ENCODE assay signal across 8 cellular contexts in genomic region chr20:38434310-38434741, GRCh38. TPM values are rescaled to one million over a fixed set of nuclear protein-coding genes. Genes with fewer than 3 reads are reported as not detected.
A peak's percentile ranks its signal among the peaks of the same experiment; 100 is the strongest.
DNase-seq lines count a peak whose midpoint lies in the region; ATAC-seq and TF ChIP-seq lines count a peak whose summit lies in the region.

No MANE protein-coding gene starts in this region.

- H3K27me3 ChIP-seq in GM06990 (replicated peaks; ENCODE audit: control insufficient read depth, insufficient read depth, low read length), result no peaks in the 10 kb centered on the region
- H3K27me3 ChIP-seq in MM.1S (replicated peaks; ENCODE audit: insufficient read depth, low read length), result no peaks in the 10 kb centered on the region
- no peaks in the 10 kb centered on the region for H3K27me3 ChIP-seq in psoas muscle (ENCODE audit: insufficient read depth in 3 of 3, low read length in 2 of 3)

- peaks cover 34% of the 10 kb centered on the region for H3K36me3 ChIP-seq in GM06990 (ENCODE audit: control insufficient read depth, insufficient read depth, low read length)
- peaks cover 39% of the 10 kb centered on the region for H3K36me3 ChIP-seq in MM.1S (replicated peaks; ENCODE audit: insufficient read depth, low read length)
- peaks cover 8 to 48% of the 10 kb centered on the region in 2 donors for H3K36me3 ChIP-seq in psoas muscle (ENCODE audit: insufficient read depth in 1 of 2, low read depth in 1 of 2)

- DNase-seq in GM06990 (ENCODE audit: extremely low read depth, insufficient read length) (peak; percentile 50), MM.1S (peak; percentile 35), glutamatergic neuron (peak; percentile 30), psoas muscle (no peak), NCI-H526 treated with DMSO at 0.1 percent for 48 hours (lab: John Stamatoyannopoulos, UW) (no peak)
- peak; percentile 18 for DNase-seq in activated T-helper 2 cell treated with anti-CD3 and anti-CD28 coated beads, Interferon-gamma antibody, Interleukin-2, Interleukin-4, amounts not matched to agents 10 μg/mL and 5 μg/mL and 100 μg/mL, durations not matched to agents 14 hours and 24 hours and 36 hours (ENCODE audit: low spot score)

- H3K9ac ChIP-seq in MM.1S (ENCODE audit: low read length), result peak overlapping the region; percentile 90

- H3F3A ChIP-seq in MM.1S (ENCODE audit: insufficient read depth, low read length), result 0 out of 2 replicates have a peak, but pooled peaks cover 3% of the 10 kb centered on the region

- H3K9me3 ChIP-seq in MM.1S (replicated peaks; ENCODE audit: insufficient read depth, low read length) (no peaks in the 10 kb centered on the region), psoas muscle (no peaks in the 10 kb centered on the region)

- H2AFZ ChIP-seq in MM.1S (ENCODE audit: low read length), result no peak overlapping the region

- ATAC-seq in psoas muscle, result peak; percentile 24 to 51 (median 33)
- ATAC-seq in GM18868 (IDR thresholded peaks at IDR 0.05; ENCODE audit: unreplicated experiment), result no peak
- no peak for ATAC-seq in HG03280 (IDR thresholded peaks at IDR 0.05; ENCODE audit: unreplicated experiment)

- peak overlapping the region; percentile 93 for H3K27ac Mint-ChIP-seq in activated T-helper 2 cell treated with anti-CD3 and anti-CD28 coated beads, Interferon-gamma antibody, Interleukin-2, Interleukin-4, amounts not matched to agents 10 μg/mL and 5 μg/mL and 100 μg/mL, durations not matched to agents 14 hours and 24 hours and 36 hours
- H3K27ac Mint-ChIP-seq in glutamatergic neuron (ENCODE audit: unreplicated experiment), result peak overlapping the region; percentile 78

- H3K4me3 ChIP-seq in GM06990 (replicated peaks; ENCODE audit: low read depth, low read length), result peak overlapping the region; percentile 82
- H3K4me3 ChIP-seq in MM.1S (ENCODE audit: low read length), result peak overlapping the region; percentile 98
- H3K4me3 ChIP-seq in psoas muscle, result peak overlapping the region; percentile 90

- TF ChIP-seq CTCF in GM06990 (IDR thresholded peaks at IDR 0.05; ENCODE audit: insufficient read depth, low read length, poor library complexity, severe bottlenecking) (no peak), MM.1S (IDR thresholded peaks at IDR 0.05; ENCODE audit: low read length) (no peak), glutamatergic neuron (IDR thresholded peaks at IDR 0.05; ENCODE audit: partially characterized antibody, unreplicated experiment) (no peak), psoas muscle (IDR thresholded peaks at IDR 0.05) (no peak)

- peak overlapping the region; percentile 60; the same call in 1 of the 2 replicates for H3K27ac ChIP-seq in MM.1S (ENCODE audit: low read length)
- peak overlapping the region; percentile 89 for H3K27ac ChIP-seq in psoas muscle

- peak overlapping the region; percentile 91 for H3K4me2 ChIP-seq in MM.1S (ENCODE audit: low read depth, low read length)

- peaks cover 20% of the 10 kb centered on the region; the same call in 1 of the 2 replicates for H3K4me1 ChIP-seq in MM.1S (ENCODE audit: low read length)
- peaks cover 9% of the 10 kb centered on the region for H3K4me1 ChIP-seq in psoas muscle

- peaks cover 25% of the 10 kb centered on the region for H3K4me1 Mint-ChIP-seq in activated T-helper 2 cell treated with anti-CD3 and anti-CD28 coated beads, Interferon-gamma antibody, Interleukin-2, Interleukin-4, amounts not matched to agents 10 μg/mL and 5 μg/mL and 100 μg/mL, durations not matched to agents 14 hours and 24 hours and 36 hours (ENCODE audit: low read depth)
- peaks cover 3% of the 10 kb centered on the region for H3K4me1 Mint-ChIP-seq in glutamatergic neuron (ENCODE audit: low read depth, unreplicated experiment)

- peaks cover 43% of the 10 kb centered on the region for H4K20me1 ChIP-seq in MM.1S (ENCODE audit: insufficient read depth, low read length)

- intact Hi-C loops in activated T-helper 2 cell treated with anti-CD3 and anti-CD28 coated beads, Interferon-gamma antibody, Interleukin-2, Interleukin-4, amounts not matched to agents 10 μg/mL and 5 μg/mL and 100 μg/mL, durations not matched to agents 14 hours and 24 hours and 36 hours (cut with micrococcal nuclease), result no loop called here
- intact Hi-C loops in psoas muscle (cut with DNase I), result no loop called here

- H3K9me2 ChIP-seq in MM.1S (replicated peaks; ENCODE audit: insufficient read depth, low read length), result no peaks in the 10 kb centered on the region

- no peaks in the 10 kb centered on the region for H3K9me3 Mint-ChIP-seq in activated T-helper 2 cell treated with anti-CD3 and anti-CD28 coated beads, Interferon-gamma antibody, Interleukin-2, Interleukin-4, amounts not matched to agents 10 μg/mL and 5 μg/mL and 100 μg/mL, durations not matched to agents 14 hours and 24 hours and 36 hours
- peaks cover 5% of the 10 kb centered on the region for H3K9me3 Mint-ChIP-seq in glutamatergic neuron (ENCODE audit: unreplicated experiment)

- H3K79me2 ChIP-seq in MM.1S (ENCODE audit: low read length), result peaks cover 59% of the 10 kb centered on the region

- peak overlapping the region; percentile 90 for H3K4me3 Mint-ChIP-seq in activated T-helper 2 cell treated with anti-CD3 and anti-CD28 coated beads, Interferon-gamma antibody, Interleukin-2, Interleukin-4, amounts not matched to agents 10 μg/mL and 5 μg/mL and 100 μg/mL, durations not matched to agents 14 hours and 24 hours and 36 hours (ENCODE audit: low read depth)
- peak overlapping the region; percentile 93 for H3K4me3 Mint-ChIP-seq in glutamatergic neuron (ENCODE audit: unreplicated experiment)

- 11 to 25% (median 19%) methylated on average over 13 to 16 of the region's 16 CpGs for WGBS in psoas muscle, 3 donors

- H3K36me3 Mint-ChIP-seq in activated T-helper 2 cell treated with anti-CD3 and anti-CD28 coated beads, Interferon-gamma antibody, Interleukin-2, Interleukin-4, amounts not matched to agents 10 μg/mL and 5 μg/mL and 100 μg/mL, durations not matched to agents 14 hours and 24 hours and 36 hours (ENCODE audit: low read depth), result peaks cover 60% of the 10 kb centered on the region
- peaks cover 16% of the 10 kb centered on the region for H3K36me3 Mint-ChIP-seq in glutamatergic neuron (ENCODE audit: unreplicated experiment)

- H3K27me3 Mint-ChIP-seq in activated T-helper 2 cell treated with anti-CD3 and anti-CD28 coated beads, Interferon-gamma antibody, Interleukin-2, Interleukin-4, amounts not matched to agents 10 μg/mL and 5 μg/mL and 100 μg/mL, durations not matched to agents 14 hours and 24 hours and 36 hours (ENCODE audit: low read depth), result peaks cover under 1% of the 10 kb centered on the region
- H3K27me3 Mint-ChIP-seq in glutamatergic neuron (ENCODE audit: unreplicated experiment), result peaks cover 4% of the 10 kb centered on the region

RNA-seq across cellular contexts. Expression of gene SNHG17, which starts 0.8 kb away (rescaled TPM):
- total RNA-seq in activated T-helper 2 cell treated with anti-CD3 and anti-CD28 coated beads, Interferon-gamma antibody, Interleukin-2, Interleukin-4, amounts not matched to agents 10 μg/mL and 5 μg/mL and 100 μg/mL, durations not matched to agents 14 hours and 24 hours and 36 hours, result 78.7 and 83.7 TPM in 2 replicates
- 33.0 TPM for total RNA-seq in glutamatergic neuron (ENCODE audit: unreplicated experiment)
- 10 to 100 TPM in 2 of 4 donors, 1 to 10 TPM in 2; 4.6 to 26.0 (median 14.8) TPM for total RNA-seq in psoas muscle
- polyA plus RNA-seq in psoas muscle, result 10 to 100 TPM; 13.3 to 19.4 (median 18.7) TPM

RNA-seq across cellular contexts. Expression of gene RALGAPB, which starts 38.3 kb away (rescaled TPM):
- total RNA-seq in activated T-helper 2 cell treated with anti-CD3 and anti-CD28 coated beads, Interferon-gamma antibody, Interleukin-2, Interleukin-4, amounts not matched to agents 10 μg/mL and 5 μg/mL and 100 μg/mL, durations not matched to agents 14 hours and 24 hours and 36 hours, result 30.0 and 33.1 TPM in 2 replicates
- total RNA-seq in glutamatergic neuron (ENCODE audit: unreplicated experiment) (54.6 TPM), psoas muscle (10 to 100 TPM; 17.3 to 24.6 (median 18.8) TPM)
- 10 to 100 TPM in 2 of 3 donors, 1 to 10 TPM in 1; 7.5 to 27.3 (median 11.3) TPM for polyA plus RNA-seq in psoas muscle

Comparison
In these comparisons a context has a peak if more than half of its experiments do, and no peak if none do; other contexts are left out.
1. DNase-seq: peak in GM06990 (single experiment), MM.1S (single experiment), activated T-helper 2 cell treated with anti-CD3 and anti-CD28 coated beads, Interferon-gamma antibody, Interleukin-2, Interleukin-4, amounts not matched to agents 10 μg/mL and 5 μg/mL and 100 μg/mL, durations not matched to agents 14 hours and 24 hours and 36 hours (single experiment) and glutamatergic neuron (single experiment); none in psoas muscle (0 of 2) and NCI-H526 treated with DMSO at 0.1 percent for 48 hours (single experiment).
2. ATAC-seq: peak in psoas muscle (4 of 4); none in GM18868 (single experiment) and HG03280 (single experiment).
3. Peak in every context shown above with its lines, with median percentiles within 50 percentile points of each other: H3K4me3 ChIP-seq.